1 cellular context compared by ENCODE assay signal in genomic region chr19:45021971-45022370, GRCh38.
TF ChIP-seq lines count a peak whose summit lies in the region.

No MANE protein-coding gene starts in this region.

TF ChIP-seq in K562, 482 proteins besides CTCF, POLR2A, EP300 and RAD21:
- TF ChIP-seq JUN (IDR thresholded peaks at IDR 0.05; ENCODE audit: borderline replicate concordance, low read depth, low read length) (no peak), JUN (CRISPR knock-in tag; IDR thresholded peaks at IDR 0.05; ENCODE audit: borderline replicate concordance) (no peak), NR2C1 (IDR thresholded peaks at IDR 0.05) (peak; percentile 61), NR2C1 (tag; IDR thresholded peaks at IDR 0.05) (no peak)
